ENCODE assay signal across 14 cellular contexts in the genomic region with DNA sequence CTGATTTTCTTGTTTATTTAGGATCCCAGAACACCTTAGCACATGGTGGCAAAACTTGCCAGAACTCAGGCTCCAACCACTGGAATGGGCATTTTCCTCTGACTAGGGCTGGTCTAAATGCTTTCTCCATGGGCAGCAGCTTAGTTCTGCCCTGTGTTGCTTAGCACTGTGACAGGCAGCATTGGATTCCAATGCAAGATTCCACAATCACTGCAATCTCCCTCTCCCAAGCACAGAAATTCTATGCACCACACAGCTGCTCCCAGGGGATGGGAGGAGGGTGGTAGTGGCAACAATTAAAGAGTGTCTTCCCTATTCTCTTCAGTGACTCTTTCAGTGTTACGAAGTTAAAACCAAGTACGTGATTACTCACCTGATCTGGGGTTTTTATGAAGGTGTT.
DNase-seq lines count a peak whose midpoint lies in the region; ATAC-seq, FAIRE-seq and TF ChIP-seq lines count a peak whose summit lies in the region.
"Had no signal": no experiment of that assay in that cellular context is flagged by ENCODE, and none has a peak within 500 bp of the region (broad histone marks: within the 10 kb centered on the region; RNA-seq: fewer than 3 reads in every experiment).

No MANE protein-coding gene starts in this region.

- H3K23ac ChIP-seq in H1 (ENCODE audit: insufficient read length) (no peak overlapping the region), mesendoderm (ENCODE audit: low read length) (no peak overlapping the region)

- CTCF ChIA-PET in WTC11 (lab: Charles Lee), result no interaction called here
- CTCF ChIA-PET in H1 (lab: Charles Lee; ENCODE audit: partially characterized antibody), result interaction anchor here (1.1 kb wide), 1 partner anchor 17 kb away, joined by 4 read pairs; no protein-coding TSS in a partner anchor
- CTCF ChIA-PET in OCI-LY7 (lab: Charles Lee; ENCODE audit: unreplicated experiment), result no interaction called here

- peak overlapping the region; percentile 17; the same call in 1 of the 2 replicates for H3K27ac Mint-ChIP-seq in WTC11
- H3K27ac Mint-ChIP-seq: CD14-positive monocyte; CD8-positive, alpha-beta memory T cell had no signal

- H3K4me1 ChIP-seq in H1 (replicated peaks in 1 of 4; ENCODE audit: control insufficient read depth in 3 of 4, insufficient read depth in 4 of 4, low read length in 3 of 4) (peaks cover 0 to 4% (median 1%) of the 10 kb centered on the region in 4 experiments; a peak in 2 of 7 replicates), mesendoderm (ENCODE audit: control insufficient read depth, low read depth, low read length) (no peaks in the 10 kb centered on the region), OCI-LY7 (ENCODE audit: insufficient read depth, low read length, poor library complexity, severe bottlenecking) (no peaks in the 10 kb centered on the region)
- H3K4me1 ChIP-seq: A549, Caco-2 had no signal

- DNase-seq in WTC11 (ENCODE audit: low spot score) (peak; percentile 16), H1 (ENCODE audit: low read depth in 1 of 2, low spot score in 2 of 2) (no peak), mesendoderm (peak; percentile 45), OCI-LY7 (ENCODE audit: low spot score) (no peak), D721Med (ENCODE audit: insufficient read length, low spot score) (no peak), DMS53 (lab: John Stamatoyannopoulos, UW) (no peak), glomerular visceral epithelial cell (ENCODE audit: extremely low spot score) (no peak)
- DNase-seq: Caco-2; CD8-positive, alpha-beta memory T cell had no signal

- H3K9me3 Mint-ChIP-seq in WTC11, result peaks cover 45% of the 10 kb centered on the region

- POLR2A ChIA-PET in WTC11 (lab: Charles Lee) (no interaction called here), H1 (lab: Charles Lee; ENCODE audit: partially characterized antibody) (no interaction called here), OCI-LY7 (lab: Charles Lee) (no interaction called here)

- FAIRE-seq in H1 (lab: Jason Lieb, UNC), result no peak
- FAIRE-seq in D721Med (lab: Jason Lieb, UNC), result no peak
- FAIRE-seq: A549, GM18507, K562 had no signal

- TF ChIP-seq EP300 in H1 (IDR thresholded peaks at IDR 0.05; ENCODE audit: borderline replicate concordance in 1 of 2, low read depth in 2 of 2, low read length in 2 of 2), result no peak

- H3K79me2 ChIP-seq in H1 (ENCODE audit: control insufficient read depth in 1 of 2, insufficient read depth in 2 of 2, low read length in 2 of 2) (no peaks in the 10 kb centered on the region), mesendoderm (ENCODE audit: control insufficient read depth, insufficient read depth, low read length) (no peaks in the 10 kb centered on the region), OCI-LY7 (ENCODE audit: insufficient read depth, low read depth, low read length) (no peaks in the 10 kb centered on the region)

- H3K27me3 ChIP-seq in H1 (replicated peaks in 1 of 4; ENCODE audit: control insufficient read depth in 3 of 4, extremely low read depth in 1 of 4, insufficient read depth in 3 of 4, low read length in 3 of 4), result no peaks in the 10 kb centered on the region
- no peaks in the 10 kb centered on the region for H3K27me3 ChIP-seq in mesendoderm (ENCODE audit: insufficient read depth, low read length, poor library complexity)

- H3K79me1 ChIP-seq in H1 (ENCODE audit: low read depth, low read length) (no peaks in the 10 kb centered on the region), mesendoderm (ENCODE audit: low read length) (no peaks in the 10 kb centered on the region)

- no peak for TF ChIP-seq CTCF in WTC11 (IDR thresholded peaks at IDR 0.05)
- TF ChIP-seq CTCF in H1 (IDR thresholded peaks at IDR 0.05; ENCODE audit: control extremely low read depth in 1 of 3, insufficient read depth in 1 of 3, low read depth in 1 of 3, low read length in 3 of 3), result no peak
- no peak for TF ChIP-seq CTCF in OCI-LY7 (conservative IDR thresholded peaks at IDR 0.05; ENCODE audit: low read length)
- no peak for TF ChIP-seq CTCF in D721Med (IDR thresholded peaks at IDR 0.05; ENCODE audit: insufficient read depth, missing control alignments)

- no peak overlapping the region for H2BK120ac ChIP-seq in H1 (replicated peaks; ENCODE audit: low read depth, low read length)
- no peak overlapping the region for H2BK120ac ChIP-seq in mesendoderm (ENCODE audit: low read depth, low read length)

- WGBS in H1 (ENCODE audit: extremely low coverage in 1 of 2, insufficient coverage in 1 of 2, insufficient read length in 1 of 2, insufficient replicate concordance in 2 of 2, low coverage in 1 of 2, low lambda C conversion rate in 2 of 2, missing lambda C conversion rate in 1 of 2), 2 experiments, result 88% methylated on average over 2 of the region's 2 CpGs; no CpG with 5 or more reads in 1 of the 2 experiments
- no CpG with 5 or more reads among the region's 2 CpGs for WGBS in mesendoderm (ENCODE audit: extremely low coverage, insufficient coverage, low lambda C conversion rate)

- H3K4me3 ChIP-seq in H1 (ENCODE audit: extremely low read depth in 1 of 4, insufficient read depth in 2 of 4, low read depth in 3 of 4, low read length in 4 of 4) (no peak overlapping the region), mesendoderm (ENCODE audit: low read length) (no peak overlapping the region), OCI-LY7 (ENCODE audit: low read depth, low read length, poor library complexity, severe bottlenecking) (no peak overlapping the region)
- H3K4me3 ChIP-seq: A549, K562 had no signal

- no peak overlapping the region for H3K14ac ChIP-seq in H1 (ENCODE audit: insufficient read length)

- H3K56ac ChIP-seq in H1 (replicated peaks; ENCODE audit: insufficient read length, low read depth, low read length), result no peak overlapping the region
- no peak overlapping the region for H3K56ac ChIP-seq in mesendoderm (ENCODE audit: low read length)

- H3K4ac ChIP-seq in H1 (replicated peaks; ENCODE audit: insufficient read length, low read depth, low read length) (no peak overlapping the region), mesendoderm (ENCODE audit: low read depth, low read length) (no peak overlapping the region)

- H3K23me2 ChIP-seq in H1 (ENCODE audit: low read depth, low read length), result no peaks in the 10 kb centered on the region

- no peak for TF ChIP-seq RAD21 in H1 (IDR thresholded peaks at IDR 0.05 in 1 of 2, conservative IDR thresholded peaks at IDR 0.05 in 1 of 2; ENCODE audit: low read depth in 2 of 2, low read length in 2 of 2)

- peaks cover 33% of the 10 kb centered on the region for H3K36me3 Mint-ChIP-seq in WTC11
- H3K36me3 Mint-ChIP-seq: CD14-positive monocyte; CD8-positive, alpha-beta memory T cell had no signal

- H3K4me2 ChIP-seq in H1 (ENCODE audit: insufficient read depth in 1 of 2, low read depth in 2 of 2, low read length in 2 of 2) (no peak overlapping the region), mesendoderm (ENCODE audit: low read length) (no peak overlapping the region), OCI-LY7 (ENCODE audit: low read length) (no peak overlapping the region)
- H3K4me2 ChIP-seq: A549 had no signal

- peaks cover 51% of the 10 kb centered on the region for H3K4me1 Mint-ChIP-seq in WTC11
- H3K4me1 Mint-ChIP-seq: CD14-positive monocyte; CD8-positive, alpha-beta memory T cell had no signal

- H4K20me1 ChIP-seq in H1 (replicated peaks in 1 of 2; ENCODE audit: control insufficient read depth in 1 of 2, insufficient read depth in 2 of 2, low read length in 2 of 2) (no peaks in the 10 kb centered on the region), OCI-LY7 (ENCODE audit: insufficient read depth, low read length) (no peaks in the 10 kb centered on the region)

- H3K4me3 Mint-ChIP-seq in WTC11, result no peak overlapping the region
- H3K4me3 Mint-ChIP-seq: CD14-positive monocyte had no signal

- H2AFZ ChIP-seq in H1 (ENCODE audit: low read length) (no peak overlapping the region), OCI-LY7 (ENCODE audit: low read length) (no peak overlapping the region)

- intact Hi-C loops in OCI-LY7 (cut with micrococcal nuclease; ENCODE audit: unreplicated experiment), result no loop called here

- H2AK5ac ChIP-seq in H1 (ENCODE audit: low read depth, low read length) (no peak overlapping the region), mesendoderm (ENCODE audit: low read length) (no peak overlapping the region)

- no peak overlapping the region for H3K18ac ChIP-seq in H1 (ENCODE audit: extremely low read depth, low read length)
- no peak overlapping the region for H3K18ac ChIP-seq in mesendoderm (ENCODE audit: low read length)

- no peak overlapping the region; the same call in 1 of the 2 replicates for H2BK12ac ChIP-seq in H1 (ENCODE audit: low read depth, low read length)

- no peaks in the 10 kb centered on the region for H3K27me3 Mint-ChIP-seq in WTC11 (ENCODE audit: low read depth)

- no peaks in the 10 kb centered on the region for H3K36me3 ChIP-seq in H1 (ENCODE audit: control insufficient read depth in 2 of 4, insufficient read depth in 4 of 4, low read length in 3 of 4)
- H3K36me3 ChIP-seq in mesendoderm (ENCODE audit: control insufficient read depth, insufficient read depth, low read length), result no peaks in the 10 kb centered on the region
- H3K36me3 ChIP-seq in OCI-LY7 (ENCODE audit: insufficient read depth, low read length), result no peaks in the 10 kb centered on the region

- no peak overlapping the region for H2BK20ac ChIP-seq in H1 (ENCODE audit: low read length)

- H3K9me2 ChIP-seq in OCI-LY7 (ENCODE audit: insufficient read depth, low read length), result no peaks in the 10 kb centered on the region

- H4K5ac ChIP-seq in H1 (ENCODE audit: insufficient read length, low read depth, low read length) (no peak overlapping the region), mesendoderm (ENCODE audit: low read length) (no peak overlapping the region)

- BruUV-seq in OCI-LY7 (replicated peaks; lab: Mats Ljungman, UMichigan), result no TSS peak

- no peak overlapping the region for H4K91ac ChIP-seq in H1 (replicated peaks; ENCODE audit: insufficient read length, low read length)

- H3K9ac ChIP-seq in H1 (replicated peaks in 1 of 4; ENCODE audit: extremely low read depth in 1 of 4, low read depth in 3 of 4, low read length in 3 of 4) (no peak overlapping the region), mesendoderm (ENCODE audit: low read length) (no peak overlapping the region)

- TF ChIP-seq POLR2A in H1 (IDR thresholded peaks at IDR 0.05; ENCODE audit: control extremely low read depth in 1 of 2, low read depth in 2 of 2, low read length in 2 of 2), result no peak

- H4K8ac ChIP-seq in H1 (ENCODE audit: extremely low read depth, insufficient read depth, low read length) (no peak overlapping the region), mesendoderm (ENCODE audit: low read depth, low read length) (no peak overlapping the region)

- ATAC-seq in WTC11, result peak; percentile 74
- ATAC-seq: A549, HCT116, K562 had no signal

- H3K27ac ChIP-seq in H1 (ENCODE audit: low read depth, low read length) (no peak overlapping the region), mesendoderm (ENCODE audit: low read depth, low read length) (no peak overlapping the region), OCI-LY7 (ENCODE audit: low read depth, low read length, poor library complexity, severe bottlenecking) (no peak overlapping the region)
- H3K27ac ChIP-seq: A549 had no signal

- no peak overlapping the region for H2BK15ac ChIP-seq in H1 (ENCODE audit: low read length)
- H2BK15ac ChIP-seq in mesendoderm (replicated peaks; ENCODE audit: low read depth), result no peak overlapping the region

- H3K9me3 ChIP-seq in H1 (ENCODE audit: insufficient read depth in 2 of 2, low read depth in 1 of 2, low read length in 1 of 2) (0 out of 4 replicates have a peak, but pooled peaks cover 0 to 5% of the 10 kb centered on the region in 2 experiments), OCI-LY7 (ENCODE audit: low read length) (no peaks in the 10 kb centered on the region)
- H3K9me3 ChIP-seq: A549, Caco-2 had no signal

- peak overlapping the region; percentile 83; the same call in 1 of the 2 replicates for H2BK5ac ChIP-seq in H1 (ENCODE audit: low read depth, low read length)
- no peak overlapping the region for H2BK5ac ChIP-seq in mesendoderm (ENCODE audit: low read length)

Comparison
In these comparisons a context has a peak if more than half of its experiments do, and no peak if none do; other contexts are left out.
1. DNase-seq: peak in WTC11 (single experiment) and mesendoderm (single experiment); none in H1 (0 of 2), OCI-LY7 (single experiment), D721Med (single experiment), DMS53 (single experiment) and glomerular visceral epithelial cell (single experiment).